In the genomic region with DNA sequence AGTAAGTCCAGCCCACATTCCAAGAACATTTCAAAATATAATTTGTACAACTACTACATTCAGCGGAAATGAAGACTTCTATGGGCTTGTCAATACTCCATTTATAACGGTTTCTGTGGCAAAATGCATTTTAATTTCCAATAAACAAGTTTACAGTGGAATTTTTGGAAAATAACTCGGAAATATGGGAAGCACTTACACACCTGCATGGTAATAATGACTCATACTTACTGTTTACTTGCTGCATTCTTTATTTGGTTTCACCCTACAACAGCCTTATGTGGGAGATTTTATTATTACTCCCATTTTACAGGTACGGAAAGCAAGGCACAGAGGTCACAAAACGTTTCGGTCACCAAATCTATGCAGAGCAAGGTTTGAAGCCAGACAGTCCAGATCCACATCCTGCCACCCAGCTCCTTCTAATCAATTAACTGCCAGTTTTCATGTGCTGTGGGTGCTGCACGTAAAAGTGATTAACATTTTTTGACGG, we compare ENCODE assay signal across 15 cellular contexts.
DNase-seq lines count a peak whose midpoint lies in the region; ATAC-seq and TF ChIP-seq lines count a peak whose summit lies in the region.
"Had no signal": no experiment of that assay in that cellular context is flagged by ENCODE, and none has a peak within 500 bp of the region (broad histone marks: within the 10 kb centered on the region; RNA-seq: fewer than 3 reads in every experiment).

No MANE protein-coding gene starts in this region.

- H3K27ac ChIP-seq in epithelial cell of prostate: peak overlapping the region; percentile 66
- H3K27ac ChIP-seq: Peyer's patch had no signal

- no TSS peak for BruUV-seq in Calu3 (replicated peaks; lab: Mats Ljungman, UMichigan)

- H3K9me3 Mint-ChIP-seq in Calu3 (ENCODE audit: low read depth, unreplicated experiment): no peaks in the 10 kb centered on the region
- H3K9me3 Mint-ChIP-seq in HFFc6: no peaks in the 10 kb centered on the region
- H3K9me3 Mint-ChIP-seq in WTC11: no peaks in the 10 kb centered on the region

- peaks cover 72% of the 10 kb centered on the region for H3K4me1 Mint-ChIP-seq in Calu3 (ENCODE audit: low read depth, unreplicated experiment)
- peaks cover 48% of the 10 kb centered on the region for H3K4me1 Mint-ChIP-seq in HFFc6 (ENCODE audit: low read depth)
- peaks cover 24% of the 10 kb centered on the region for H3K4me1 Mint-ChIP-seq in WTC11

- ATAC-seq in WTC11 (no peak), omental fat pad (ENCODE audit: low FRiP score) (no peak)
- ATAC-seq: SK-N-SH treated with all-trans-retinoic acid at 6 μM for 48 hours had no signal

- H3K27ac Mint-ChIP-seq in Calu3 (ENCODE audit: unreplicated experiment) (peak overlapping the region; percentile 90), HFFc6 (peak overlapping the region; percentile 54; the same call in 1 of the 2 replicates), WTC11 (peak overlapping the region; percentile 54; the same call in 1 of the 2 replicates)

- TF ChIP-seq CTCF in Calu3 (IDR thresholded peaks at IDR 0.05; ENCODE audit: unreplicated experiment) (no peak), HFFc6 (IDR thresholded peaks at IDR 0.05) (no peak), WTC11 (IDR thresholded peaks at IDR 0.05) (no peak), omental fat pad (IDR thresholded peaks at IDR 0.05) (no peak)

- H3K27me3 Mint-ChIP-seq in Calu3 (ENCODE audit: unreplicated experiment) (no peaks in the 10 kb centered on the region), HFFc6 (ENCODE audit: insufficient read depth) (no peaks in the 10 kb centered on the region), WTC11 (ENCODE audit: low read depth) (no peaks in the 10 kb centered on the region)

- CTCF ChIA-PET in Calu3 (lab: Charles Lee): interaction anchor here (0.5 to 1.6 kb wide), 3 partner anchors 13 to 151 kb away, joined by 3 to 8 read pairs (median 4); no protein-coding TSS in a partner anchor
- CTCF ChIA-PET in WTC11 (lab: Charles Lee): interaction anchor here (1.6 kb wide), 1 partner anchor 22 kb away, joined by 7 read pairs; no protein-coding TSS in a partner anchor

- DNase-seq in Calu3: no peak
- DNase-seq in HFFc6: no peak
- DNase-seq in WTC11 (ENCODE audit: low spot score): no peak
- DNase-seq in epithelial cell of prostate (ENCODE audit: low read depth, low spot score): no peak
- no peak for DNase-seq in activated CD8-positive, alpha-beta memory T cell treated with anti-CD3 and anti-CD28 coated beads, Interleukin-2, amount 50 U/mL, for 4 hours
- no peak for DNase-seq in KG1 (lab: John Stamatoyannopoulos, UW)
- DNase-seq in omental fat pad (ENCODE audit: low spot score): no peak
- DNase-seq: COR-L47, NCI-H1436, NCI-H2029, NCI-H2171, NCI-H774, Peyer's patch, SHP77 treated with DMSO at 0.1 percent for 48 hours had no signal

- peak overlapping the region; percentile 37 for H3K4me3 Mint-ChIP-seq in Calu3 (ENCODE audit: low read depth, unreplicated experiment)
- no peak overlapping the region for H3K4me3 Mint-ChIP-seq in HFFc6
- no peak overlapping the region for H3K4me3 Mint-ChIP-seq in WTC11

- intact Hi-C loops in Calu3 (cut with micrococcal nuclease; ENCODE audit: unreplicated experiment): loop anchor here (5.0 kb wide), 1 partner anchor 38 kb away; no protein-coding TSS in a partner anchor

- POLR2A ChIA-PET in WTC11 (lab: Charles Lee): interaction anchor here (0.6 kb wide), 1 partner anchor 319 kb away, joined by 8 read pairs; no protein-coding TSS in a partner anchor

- H3K36me3 Mint-ChIP-seq in Calu3 (ENCODE audit: insufficient read depth, unreplicated experiment): peaks cover 88% of the 10 kb centered on the region
- peaks cover 21% of the 10 kb centered on the region for H3K36me3 Mint-ChIP-seq in HFFc6 (ENCODE audit: low read depth)
- H3K36me3 Mint-ChIP-seq in WTC11: no peaks in the 10 kb centered on the region

TF ChIP-seq in WTC11, 78 proteins besides CTCF, POLR2A, EP300 and RAD21:
- TF ChIP-seq HMGA2 (CRISPR knock-in tag; IDR thresholded peaks at IDR 0.05): no peak
TF ChIP-seq in WTC11: peak in this region for 0.
